Comparison of ENCODE assay signal across 17 cellular contexts in the genomic region with DNA sequence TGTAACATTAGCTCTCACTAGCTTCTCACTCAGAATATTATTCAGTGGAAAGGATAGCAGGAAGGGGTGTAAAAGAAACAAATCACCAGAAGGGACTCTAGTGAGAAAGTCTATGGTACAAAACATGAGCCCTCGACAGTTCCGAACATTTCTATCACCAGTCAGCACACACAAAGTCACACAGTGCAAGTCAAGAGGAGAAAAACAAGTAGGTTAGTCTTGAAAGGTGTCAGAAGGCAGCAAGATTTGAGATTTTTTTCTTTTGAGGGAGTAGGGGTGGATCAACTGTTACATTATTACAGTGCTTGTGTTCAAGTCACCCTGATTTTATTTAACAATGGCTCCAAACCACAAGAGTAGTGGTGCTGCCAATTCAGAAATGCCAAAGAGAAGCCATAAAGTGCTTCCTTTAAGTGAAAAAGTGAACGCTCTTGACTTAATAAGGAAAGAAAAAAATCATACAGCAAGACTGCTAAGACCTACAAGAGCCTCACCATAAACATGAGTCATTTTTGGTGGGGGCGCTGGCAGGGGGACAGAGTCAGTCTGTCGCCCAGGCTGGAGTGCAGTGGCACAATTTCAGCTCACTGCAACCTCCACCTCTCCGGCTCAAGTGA.
"Had no signal": no experiment of that assay in that cellular context is flagged by ENCODE, and none has a peak within 500 bp of the region (broad histone marks: within the 10 kb centered on the region; RNA-seq: fewer than 3 reads in every experiment).

No MANE protein-coding gene starts in this region.

- H3K4me1 ChIP-seq: adrenal gland, esophagus muscularis mucosa, gastrocnemius medialis, suprapubic skin had no signal

- DNase-seq: activated CD4-positive, alpha-beta T cell treated with anti-CD3 and anti-CD28 coated beads for 48 hours; activated gamma-delta T cell treated with Interleukin-2 at 50 U/mL for 16 hours; activated T-cell treated with anti-CD3 and anti-CD28 coated beads, Interleukin-2, amount 50 U/mL, for 1 hour; adrenal gland; brain microvascular endothelial cell; gastrocnemius medialis; kidney; left ventricle myocardium superior; mesendoderm; spleen; stimulated activated CD4-positive, alpha-beta T cell treated with anti-CD3 and anti-CD28 coated beads, Interleukin-1b, Interleukin-23, amount 100 ng/mL, for 48 hours; stimulated activated naive B cell treated with anti-CD40 and anti-IgM and Interleukin-4, amounts not matched to agents 10 μg/mL and 1 μg/mL and 100 μg/mL, for 72 hours had no signal

- H3K4me3 ChIP-seq: adrenal gland, esophagus muscularis mucosa, gastrocnemius medialis, suprapubic skin had no signal

- H3K27me3 ChIP-seq: adrenal gland, brain microvascular endothelial cell, esophagus muscularis mucosa, gastrocnemius medialis, spleen, suprapubic skin had no signal

- H3K4me3 Mint-ChIP-seq: stimulated activated naive B cell treated with anti-CD40 and anti-IgM and Interleukin-4, amounts not matched to agents 10 μg/mL and 1 μg/mL and 100 μg/mL, for 72 hours; type B pancreatic cell; WTC11 had no signal

- H3K9me3 Mint-ChIP-seq: stimulated activated naive B cell treated with anti-CD40 and anti-IgM and Interleukin-4, amounts not matched to agents 10 μg/mL and 1 μg/mL and 100 μg/mL, for 72 hours; type B pancreatic cell; WTC11 had no signal

- H3K9me3 ChIP-seq: adrenal gland, esophagus muscularis mucosa, gastrocnemius medialis, spleen, suprapubic skin had no signal

- H3K4me1 Mint-ChIP-seq: stimulated activated naive B cell treated with anti-CD40 and anti-IgM and Interleukin-4, amounts not matched to agents 10 μg/mL and 1 μg/mL and 100 μg/mL, for 72 hours; WTC11 had no signal

- H3K27me3 Mint-ChIP-seq: stimulated activated naive B cell treated with anti-CD40 and anti-IgM and Interleukin-4, amounts not matched to agents 10 μg/mL and 1 μg/mL and 100 μg/mL, for 72 hours; type B pancreatic cell had no signal

- H3K27ac Mint-ChIP-seq: type B pancreatic cell, WTC11 had no signal

- H3K27ac ChIP-seq: adrenal gland, brain microvascular endothelial cell, esophagus muscularis mucosa, gastrocnemius medialis, suprapubic skin had no signal

- ATAC-seq: gastrocnemius medialis; left ventricle myocardium superior; sciatic nerve; stimulated activated naive B cell treated with anti-CD40 and anti-IgM and Interleukin-4, amounts not matched to agents 10 μg/mL and 1 μg/mL and 100 μg/mL, for 72 hours; WTC11 had no signal
